In genomic region chr2:240851078-240851861, GRCh38 we compare ENCODE assay signal across 8 cellular contexts. TPM values are rescaled to one million over a fixed set of nuclear protein-coding genes. Genes with fewer than 3 reads are reported as not detected.
DNase-seq lines count a peak whose midpoint lies in the region; ATAC-seq, FAIRE-seq and TF ChIP-seq lines count a peak whose summit lies in the region.

No MANE protein-coding gene starts in this region.

- H3K36me3 ChIP-seq in BJ (ENCODE audit: control insufficient read depth, insufficient read depth, low read length) (no peaks in the 10 kb centered on the region), keratinocyte (ENCODE audit: control insufficient read depth in 2 of 2, extremely low read depth in 1 of 2, insufficient read depth in 2 of 2, low read length in 2 of 2) (no peaks in the 10 kb centered on the region)

- no peak for DNase-seq in BJ (ENCODE audit: low read depth)
- DNase-seq in HCEC 1CT = peak; percentile 57
- peak; percentile 29 for DNase-seq in NCI-H226
- DNase-seq in activated CD4-positive, CD25-positive, alpha-beta regulatory T cell treated with anti-CD3 and anti-CD28 coated beads, Interleukin-2, amount 50 U/mL, for 16 hours (ENCODE audit: low read depth, low spot score) = peak; percentile 63
- peak in 59 of 61 donors; percentile 8 to 93 (median 68) for DNase-seq in caudate nucleus (lab: John Stamatoyannopoulos, UW)
- peak; percentile 19 for DNase-seq in keratinocyte (ENCODE audit: low read depth, low spot score)
- DNase-seq in stimulated activated CD4-positive, alpha-beta T cell treated with anti-CD3 and anti-CD28 coated beads, Interleukin-1b, Interleukin-23, amount 100 ng/mL, for 24 hours (ENCODE audit: low read depth in 4 of 4, low spot score in 1 of 4) = peak; percentile 74 to 87 (median 78)

- H3K9ac ChIP-seq in keratinocyte (ENCODE audit: control insufficient read depth, extremely low read depth, insufficient read depth, low read length) = no peak overlapping the region

- peaks cover 5% of the 10 kb centered on the region for H3K9me3 ChIP-seq in keratinocyte (ENCODE audit: control insufficient read depth, low read depth, low read length)

- no peaks in the 10 kb centered on the region for H3K27me3 ChIP-seq in BJ (ENCODE audit: control insufficient read depth, insufficient read depth, low read length)
- peaks cover 6% of the 10 kb centered on the region for H3K27me3 ChIP-seq in keratinocyte (ENCODE audit: control insufficient read depth, extremely low read depth, insufficient read depth, low read length)

- H3K79me2 ChIP-seq in keratinocyte (ENCODE audit: control insufficient read depth, insufficient read depth, low read length) = no peaks in the 10 kb centered on the region

- peak; percentile 48 for FAIRE-seq in keratinocyte (lab: Jason Lieb, UNC)

- H3K9me1 ChIP-seq in keratinocyte (ENCODE audit: control insufficient read depth, extremely low read depth, insufficient read depth, low read length) = no peaks in the 10 kb centered on the region

- POLR2A ChIA-PET in BJ (lab: Charles Lee) = interaction anchor here (0.6 kb wide), 1 partner anchor 229 kb away, joined by 3 read pairs; no protein-coding TSS in a partner anchor

- dilution Hi-C loops in keratinocyte (cut with MboI; ENCODE audit: extremely low pct_ligation_motif_present, low sequenced_read_pairs) = no loop called here

- H3K27ac ChIP-seq in caudate nucleus (ENCODE audit: low read depth, low read length) (no peak overlapping the region), keratinocyte (ENCODE audit: control insufficient read depth, insufficient read depth, low read length) (no peak overlapping the region)

- H2AFZ ChIP-seq in keratinocyte (ENCODE audit: control insufficient read depth, low read length) = no peak overlapping the region

- no peak overlapping the region for H3K4me2 ChIP-seq in keratinocyte (ENCODE audit: control insufficient read depth, extremely low read depth, insufficient read depth, low read depth, low read length)

- TF ChIP-seq CTCF in BJ (IDR thresholded peaks at IDR 0.05; ENCODE audit: insufficient read depth, low read depth, low read length) = peak; percentile 94
- TF ChIP-seq CTCF in keratinocyte (optimal IDR thresholded peaks at IDR 0.05 in 1 of 3, IDR thresholded peaks at IDR 0.05 in 1 of 3, conservative IDR thresholded peaks at IDR 0.05 in 1 of 3; ENCODE audit: extremely low read depth in 1 of 3, insufficient read depth in 2 of 3, low read length in 3 of 3) = peak; percentile 89 to 98 (median 97)

- CTCF ChIA-PET in BJ (lab: Yijun Ruan, JAX) = interaction anchor here (0.6 to 1.7 kb wide), 37 partner anchors 9 to 851 kb away, joined by 3 to 20 read pairs (median 4); partner anchors contain the start of genes AGXT, HDLBP and SEPTIN2

- H3K4me1 ChIP-seq in keratinocyte (ENCODE audit: control insufficient read depth, extremely low read depth, insufficient read depth, low read length) = no peaks in the 10 kb centered on the region

- no peak overlapping the region for H3K4me3 ChIP-seq in BJ (ENCODE audit: low read depth, low read length)
- H3K4me3 ChIP-seq in keratinocyte (ENCODE audit: control insufficient read depth in 2 of 3, extremely low read depth in 1 of 3, insufficient read depth in 2 of 3, low read depth in 1 of 3, low read length in 3 of 3) = no peak overlapping the region

- no peak for ATAC-seq in HG03108 (IDR thresholded peaks at IDR 0.05; ENCODE audit: unreplicated experiment)

- H4K20me1 ChIP-seq in keratinocyte (ENCODE audit: control insufficient read depth, extremely low read depth, insufficient read depth, low read length) = no peaks in the 10 kb centered on the region

RNA-seq across cellular contexts. Expression of gene AGXT, which starts 17.4 kb away (rescaled TPM):
- not detected in 2 replicates for polyA plus RNA-seq in BJ (2011; rRNA removed)
- polyA minus RNA-seq in BJ (2011; rRNA and poly(A)+ RNA removed) = not detected in 2 replicates
- polyA plus RNA-seq in keratinocyte = not detected in 3 replicates
- not detected for polyA plus RNA-seq in keratinocyte (2011; ENCODE audit: low read depth)
- polyA plus RNA-seq in keratinocyte (2011; cell fraction: cytosol; rRNA removed) = not detected in 2 replicates
- not detected in 2 replicates for polyA plus RNA-seq in keratinocyte (2011; cell fraction: nucleus; rRNA removed)
- polyA plus RNA-seq in keratinocyte (2012; ENCODE audit: low replicate concordance) = 0.16 TPM in 1 of 2 replicates, not detected in the other
- not detected in 3 replicates for polyA minus RNA-seq in keratinocyte
- polyA minus RNA-seq in keratinocyte (2011; cell fraction: cytosol; rRNA and poly(A)+ RNA removed) = not detected
- polyA minus RNA-seq in keratinocyte (2011; cell fraction: nucleus; rRNA and poly(A)+ RNA removed) = not detected in 2 replicates

RNA-seq across cellular contexts. Expression of gene KIF1A, which starts 31.3 kb away (rescaled TPM):
- 0.01 TPM in 1 of 2 replicates, not detected in the other for polyA plus RNA-seq in BJ (2011; rRNA removed)
- not detected in 2 replicates for polyA minus RNA-seq in BJ (2011; rRNA and poly(A)+ RNA removed)
- 0.01 TPM in 1 of 3 replicates, not detected in the others for polyA plus RNA-seq in keratinocyte
- not detected for polyA plus RNA-seq in keratinocyte (2011; ENCODE audit: low read depth)
- not detected in 2 replicates for polyA plus RNA-seq in keratinocyte (2011; cell fraction: cytosol; rRNA removed)
- 0.14 and 0.17 TPM in 2 replicates for polyA plus RNA-seq in keratinocyte (2011; cell fraction: nucleus; rRNA removed)
- not detected in 2 replicates for polyA plus RNA-seq in keratinocyte (2012; ENCODE audit: low replicate concordance)
- polyA minus RNA-seq in keratinocyte = not detected in 3 replicates
- polyA minus RNA-seq in keratinocyte (2011; cell fraction: cytosol; rRNA and poly(A)+ RNA removed) = not detected
- polyA minus RNA-seq in keratinocyte (2011; cell fraction: nucleus; rRNA and poly(A)+ RNA removed) = 0.16 TPM in 1 of 2 replicates, not detected in the other

RNA-seq across cellular contexts. Expression of gene MAB21L4, which starts 44.7 kb away (rescaled TPM):
- polyA plus RNA-seq in BJ (2011; rRNA removed) = not detected in 2 replicates
- not detected in 2 replicates for polyA minus RNA-seq in BJ (2011; rRNA and poly(A)+ RNA removed)
- 0.37 to 1.1 TPM (median 0.80 TPM) in 3 replicates for polyA plus RNA-seq in keratinocyte
- polyA plus RNA-seq in keratinocyte (2011; ENCODE audit: low read depth) = 2.4 TPM
- 0.84 and 1.9 TPM in 2 replicates for polyA plus RNA-seq in keratinocyte (2011; cell fraction: cytosol; rRNA removed)
- 2.3 and 4.9 TPM in 2 replicates for polyA plus RNA-seq in keratinocyte (2011; cell fraction: nucleus; rRNA removed)
- 1.3 and 12.3 TPM in 2 replicates for polyA plus RNA-seq in keratinocyte (2012; ENCODE audit: low replicate concordance)
- 0.38 to 0.79 TPM (median 0.73 TPM) in 3 replicates for polyA minus RNA-seq in keratinocyte
- polyA minus RNA-seq in keratinocyte (2011; cell fraction: cytosol; rRNA and poly(A)+ RNA removed) = not detected
- polyA minus RNA-seq in keratinocyte (2011; cell fraction: nucleus; rRNA and poly(A)+ RNA removed) = 1.0 and 3.4 TPM in 2 replicates

RNA-seq across cellular contexts. Expression of gene CROCC2, which starts 54.9 kb away (rescaled TPM):
- polyA plus RNA-seq in BJ (2011; rRNA removed) (not detected in 2 replicates), keratinocyte (not detected in 3 replicates)
- not detected in 2 replicates for polyA minus RNA-seq in BJ (2011; rRNA and poly(A)+ RNA removed)
- polyA plus RNA-seq in keratinocyte (2011; ENCODE audit: low read depth) = not detected
- polyA plus RNA-seq in keratinocyte (2011; cell fraction: cytosol; rRNA removed) = not detected in 2 replicates
- polyA plus RNA-seq in keratinocyte (2011; cell fraction: nucleus; rRNA removed) = not detected in 2 replicates
- polyA plus RNA-seq in keratinocyte (2012; ENCODE audit: low replicate concordance) = not detected in 2 replicates
- polyA minus RNA-seq in keratinocyte = not detected in 3 replicates
- polyA minus RNA-seq in keratinocyte (2011; cell fraction: cytosol; rRNA and poly(A)+ RNA removed) = not detected
- not detected in 2 replicates for polyA minus RNA-seq in keratinocyte (2011; cell fraction: nucleus; rRNA and poly(A)+ RNA removed)
